1 cellular context compared by ENCODE assay signal in genomic region chr5:38193015-38193581, GRCh38.
TF ChIP-seq lines count a peak whose summit lies in the region.

No MANE protein-coding gene starts in this region.

TF ChIP-seq in HepG2, 621 proteins besides CTCF, POLR2A, EP300 and RAD21 (continued from another document and continues in another):
- no peak for TF ChIP-seq ZNF281 (CRISPR knock-in tag; IDR thresholded peaks at IDR 0.05; ENCODE audit: borderline replicate concordance)
- TF ChIP-seq ZNF704 (CRISPR knock-in tag; IDR thresholded peaks at IDR 0.05; ENCODE audit: borderline replicate concordance): no peak
- peak; percentile 14; the same call in 1 of the 2 replicates for TF ChIP-seq BCL6 (CRISPR knock-in tag; IDR thresholded peaks at IDR 0.05)
- TF ChIP-seq TBL1XR1 (IDR thresholded peaks at IDR 0.05; ENCODE audit: borderline replicate concordance, low read length, partially characterized antibody): no peak
- no peak for TF ChIP-seq POGK (CRISPR knock-in tag; conservative IDR thresholded peaks at IDR 0.05)
- no peak for TF ChIP-seq PPARG (CRISPR knock-in tag; conservative IDR thresholded peaks at IDR 0.05)
- TF ChIP-seq ZNF652 (CRISPR knock-in tag; IDR thresholded peaks at IDR 0.05; ENCODE audit: borderline replicate concordance, low read depth): no peak
- no peak for TF ChIP-seq TCF12 (IDR thresholded peaks at IDR 0.05)
- no peak for TF ChIP-seq TCF12 (CRISPR knock-in tag; IDR thresholded peaks at IDR 0.05)
- no peak for TF ChIP-seq TFDP1 (CRISPR knock-in tag; IDR thresholded peaks at IDR 0.05; ENCODE audit: borderline replicate concordance)
- TF ChIP-seq RARA (CRISPR knock-in tag; IDR thresholded peaks at IDR 0.05): 0 out of 2 replicates have a peak, but pooled peaks have one; percentile 16
- no peak for TF ChIP-seq ZNF615 (CRISPR knock-in tag; IDR thresholded peaks at IDR 0.05; ENCODE audit: borderline replicate concordance)
- TF ChIP-seq ZNF563 (CRISPR knock-in tag; IDR thresholded peaks at IDR 0.05): no peak
- no peak for TF ChIP-seq ARNTL (CRISPR knock-in tag; IDR thresholded peaks at IDR 0.05)
- TF ChIP-seq HMG20A (CRISPR knock-in tag; IDR thresholded peaks at IDR 0.05; ENCODE audit: borderline replicate concordance): no peak
- TF ChIP-seq ZC3H4 (CRISPR knock-in tag; IDR thresholded peaks at IDR 0.05; ENCODE audit: borderline replicate concordance): no peak
- no peak for TF ChIP-seq FOXC1 (CRISPR knock-in tag; IDR thresholded peaks at IDR 0.05; ENCODE audit: borderline replicate concordance)
- no peak for TF ChIP-seq ZNF136 (CRISPR knock-in tag; IDR thresholded peaks at IDR 0.05; ENCODE audit: low read depth)
- TF ChIP-seq ZFY (CRISPR knock-in tag; IDR thresholded peaks at IDR 0.05): no peak
- no peak for TF ChIP-seq HINFP (CRISPR knock-in tag; IDR thresholded peaks at IDR 0.05; ENCODE audit: low read depth)
- TF ChIP-seq ISL2 (CRISPR knock-in tag; IDR thresholded peaks at IDR 0.05): peak; percentile 56
- TF ChIP-seq NCOA2 (CRISPR knock-in tag; IDR thresholded peaks at IDR 0.05): no peak
- TF ChIP-seq ZNF878 (CRISPR knock-in tag; IDR thresholded peaks at IDR 0.05): no peak
- no peak for TF ChIP-seq ZNF331 (CRISPR knock-in tag; IDR thresholded peaks at IDR 0.05)
- TF ChIP-seq THRA (CRISPR knock-in tag; IDR thresholded peaks at IDR 0.05; ENCODE audit: borderline replicate concordance): 0 out of 2 replicates have a peak, but pooled peaks have one; percentile 28
- no peak for TF ChIP-seq ARID2 (CRISPR knock-in tag; IDR thresholded peaks at IDR 0.05; ENCODE audit: borderline replicate concordance)
- no peak for TF ChIP-seq DMTF1 (CRISPR knock-in tag; IDR thresholded peaks at IDR 0.05)
- TF ChIP-seq ZNF335 (CRISPR knock-in tag; IDR thresholded peaks at IDR 0.05): no peak
- TF ChIP-seq MYNN (CRISPR knock-in tag; IDR thresholded peaks at IDR 0.05; ENCODE audit: low read depth): no peak
- TF ChIP-seq SOX6 (IDR thresholded peaks at IDR 0.05): no peak
- TF ChIP-seq SOX6 (CRISPR knock-in tag; IDR thresholded peaks at IDR 0.05): no peak
- TF ChIP-seq IKZF1 (IDR thresholded peaks at IDR 0.05): no peak
- TF ChIP-seq ATF7-NPFF (CRISPR knock-in tag; IDR thresholded peaks at IDR 0.05; ENCODE audit: low read depth): no peak
- TF ChIP-seq ZNF577 (CRISPR knock-in tag; IDR thresholded peaks at IDR 0.05; ENCODE audit: borderline replicate concordance, low read depth): no peak
- TF ChIP-seq GPBP1L1 (CRISPR knock-in tag; IDR thresholded peaks at IDR 0.05): no peak
- TF ChIP-seq HNRNPLL (IDR thresholded peaks at IDR 0.05; ENCODE audit: low read depth, low read length, poor library complexity, severe bottlenecking): no peak
- TF ChIP-seq MED13 (CRISPR knock-in tag; IDR thresholded peaks at IDR 0.05): 0 out of 2 replicates have a peak, but pooled peaks have one; percentile 35
- no peak for TF ChIP-seq BATF2 (CRISPR knock-in tag; IDR thresholded peaks at IDR 0.05)
- TF ChIP-seq ARHGAP35 (CRISPR knock-in tag; IDR thresholded peaks at IDR 0.05; ENCODE audit: borderline replicate concordance): no peak
- TF ChIP-seq ZNF639 (CRISPR knock-in tag; conservative IDR thresholded peaks at IDR 0.05): no peak
- no peak for TF ChIP-seq DBP (CRISPR knock-in tag; IDR thresholded peaks at IDR 0.05; ENCODE audit: not compliant biosample characterization)
- peak; percentile 66; the same call in 1 of the 2 replicates for TF ChIP-seq IKZF5 (CRISPR knock-in tag; IDR thresholded peaks at IDR 0.05)
- no peak for TF ChIP-seq NFRKB (IDR thresholded peaks at IDR 0.05)
- TF ChIP-seq ZSCAN31 (CRISPR knock-in tag; IDR thresholded peaks at IDR 0.05; ENCODE audit: low read depth): no peak
- no peak for TF ChIP-seq ZNF451 (CRISPR knock-in tag; IDR thresholded peaks at IDR 0.05)
